In genomic region chr7:111937164-111937563, GRCh38 we compare ENCODE assay signal across 25 cellular contexts.
DNase-seq lines count a peak whose midpoint lies in the region; ATAC-seq, FAIRE-seq and TF ChIP-seq lines count a peak whose summit lies in the region.
"Had no signal": no experiment of that assay in that cellular context is flagged by ENCODE, and none has a peak within 500 bp of the region (broad histone marks: within the 10 kb centered on the region; RNA-seq: fewer than 3 reads in every experiment).

No MANE protein-coding gene starts in this region.

- TF ChIP-seq EP300 in HepG2 (IDR thresholded peaks at IDR 0.05; ENCODE audit: low read depth in 2 of 2, low read length in 2 of 2) (no peak), HepG2 (CRISPR knock-in tag; IDR thresholded peaks at IDR 0.05; ENCODE audit: borderline replicate concordance) (no peak), K562 (IDR thresholded peaks at IDR 0.05; ENCODE audit: low read length) (no peak)

- H3K27ac Mint-ChIP-seq in neural progenitor cell (no peak overlapping the region), mesothelial cell of epicardium (no peak overlapping the region)
- H3K27ac Mint-ChIP-seq: CD14-positive monocyte; CD4-positive, alpha-beta memory T cell; CD4-positive, CD25-positive, alpha-beta regulatory T cell; CD8-positive, alpha-beta memory T cell had no signal

- TF ChIP-seq RAD21 in HepG2 (CRISPR knock-in tag; IDR thresholded peaks at IDR 0.05) (no peak), K562 (CRISPR knock-in tag; conservative IDR thresholded peaks at IDR 0.05 in 1 of 2, IDR thresholded peaks at IDR 0.05 in 1 of 2) (no peak)

- WGBS in HepG2 (ENCODE audit: low lambda C conversion rate) = 96% methylated on average over 1 of the region's 1 CpG
- 89% methylated on average over 1 of the region's 1 CpG for WGBS in right lobe of liver (ENCODE audit: insufficient coverage, low coverage, low lambda C conversion rate, missing lambda C conversion rate)
- WGBS in K562 (ENCODE audit: insufficient coverage, low coverage, missing lambda C conversion rate) = 0% methylated on average over 1 of the region's 1 CpG

- H3K4me2 ChIP-seq in HepG2 (ENCODE audit: low read depth, low read length) (no peak overlapping the region), K562 (ENCODE audit: insufficient read depth, low read length) (no peak overlapping the region), neural progenitor cell (peak overlapping the region; percentile 11)
- H3K4me2 ChIP-seq: BLaER1 had no signal

- intact Hi-C loops in HepG2 (cut with micrococcal nuclease; ENCODE audit: unreplicated experiment) (no loop called here), right lobe of liver (cut with DNase I) (no loop called here), K562 (cut with micrococcal nuclease) (no loop called here)

- H3K27me3 Mint-ChIP-seq in neural progenitor cell (ENCODE audit: insufficient read depth, low read depth) = no peaks in the 10 kb centered on the region
- no peaks in the 10 kb centered on the region for H3K27me3 Mint-ChIP-seq in mesothelial cell of epicardium (ENCODE audit: low read depth)
- H3K27me3 Mint-ChIP-seq: CD4-positive, alpha-beta memory T cell; CD4-positive, CD25-positive, alpha-beta regulatory T cell; CD8-positive, alpha-beta memory T cell had no signal

- peaks cover 3% of the 10 kb centered on the region for H3K9me3 Mint-ChIP-seq in neural progenitor cell
- peaks cover 16% of the 10 kb centered on the region for H3K9me3 Mint-ChIP-seq in mesothelial cell of epicardium

- ATAC-seq in HepG2 (no peak), right lobe of liver (no peak), K562 (no peak)

- H3K36me3 Mint-ChIP-seq in neural progenitor cell (peaks cover 27% of the 10 kb centered on the region), mesothelial cell of epicardium (peaks cover 38% of the 10 kb centered on the region)
- H3K36me3 Mint-ChIP-seq: CD14-positive monocyte; CD4-positive, CD25-positive, alpha-beta regulatory T cell; CD8-positive, alpha-beta memory T cell had no signal

- H3K4me3 ChIP-seq in HepG2 (replicated peaks in 1 of 3; ENCODE audit: insufficient read depth in 1 of 3, low read depth in 2 of 3, low read length in 3 of 3) = no peak overlapping the region
- H3K4me3 ChIP-seq in right lobe of liver = no peak overlapping the region
- no peak overlapping the region for H3K4me3 ChIP-seq in K562
- no peak overlapping the region for H3K4me3 ChIP-seq in neural progenitor cell
- H3K4me3 ChIP-seq: BLaER1 had no signal

- H3K4me3 Mint-ChIP-seq in neural progenitor cell (no peak overlapping the region), mesothelial cell of epicardium (no peak overlapping the region)
- H3K4me3 Mint-ChIP-seq: CD14-positive monocyte; CD4-positive, alpha-beta memory T cell; CD4-positive, CD25-positive, alpha-beta regulatory T cell; CD8-positive, alpha-beta memory T cell had no signal

- H3K9me3 ChIP-seq in HepG2 (ENCODE audit: low read length) (no peaks in the 10 kb centered on the region), right lobe of liver (peaks cover 0 to 3% (median 0%) of the 10 kb centered on the region in 4 donors), K562 (replicated peaks; ENCODE audit: control insufficient read depth, insufficient read depth, low read depth, low read length) (no peaks in the 10 kb centered on the region), neural progenitor cell (ENCODE audit: low read depth) (no peaks in the 10 kb centered on the region)
- H3K9me3 ChIP-seq: BE2C had no signal

- in situ Hi-C loops in HepG2 (cut with HindIII; ENCODE audit: extremely low pct_ligation_motif_present, low pct_unique_long_range_greater_than_20kb) (no loop called here), K562 (cut with MboI) (no loop called here)

- H3K79me2 ChIP-seq in HepG2 (ENCODE audit: insufficient read depth, low read length) (no peaks in the 10 kb centered on the region), K562 (ENCODE audit: control insufficient read depth, insufficient read depth, low read length) (no peaks in the 10 kb centered on the region), neural progenitor cell (ENCODE audit: low read depth) (no peaks in the 10 kb centered on the region)

- no peak for TF ChIP-seq POLR2A in HepG2 (IDR thresholded peaks at IDR 0.05; ENCODE audit: insufficient read depth in 1 of 2, low read depth in 2 of 2, low read length in 2 of 2)
- TF ChIP-seq POLR2A in right lobe of liver (IDR thresholded peaks at IDR 0.05) = no peak
- no peak for TF ChIP-seq POLR2A in K562 (conservative IDR thresholded peaks at IDR 0.05)

- peaks cover 17% of the 10 kb centered on the region for H3K4me1 ChIP-seq in HepG2 (ENCODE audit: insufficient read depth, low read length)
- no peaks in the 10 kb centered on the region for H3K4me1 ChIP-seq in right lobe of liver
- no peaks in the 10 kb centered on the region for H3K4me1 ChIP-seq in K562 (replicated peaks in 1 of 2; ENCODE audit: control insufficient read depth in 2 of 2, insufficient read depth in 2 of 2, low read length in 2 of 2)
- H3K4me1 ChIP-seq in neural progenitor cell = peaks cover 11% of the 10 kb centered on the region
- H3K4me1 ChIP-seq: BE2C, BLaER1 had no signal

- H3K9ac ChIP-seq in HepG2 (ENCODE audit: insufficient read depth, low read depth, low read length) (no peak overlapping the region), K562 (ENCODE audit: insufficient read depth in 1 of 2, low read depth in 2 of 2, low read length in 2 of 2) (no peak overlapping the region), neural progenitor cell (no peak overlapping the region)
- H3K9ac ChIP-seq: BLaER1 had no signal

- FAIRE-seq in HepG2 (lab: Jason Lieb, UNC) (no peak), K562 (lab: Jason Lieb, UNC) (no peak)
- FAIRE-seq: GM12891, GM19239 had no signal

- H3K9me1 ChIP-seq in K562 (ENCODE audit: control insufficient read depth, insufficient read depth, low read length) = no peaks in the 10 kb centered on the region

- H3K27ac ChIP-seq in HepG2 (ENCODE audit: extremely low read length, insufficient read depth, low read length) (no peak overlapping the region), right lobe of liver (no peak overlapping the region), K562 (ENCODE audit: extremely low read depth, low read depth, low read length) (no peak overlapping the region), neural progenitor cell (no peak overlapping the region)
- H3K27ac ChIP-seq: 22Rv1, BLaER1 had no signal

- H3K4me1 Mint-ChIP-seq in neural progenitor cell = peaks cover 2% of the 10 kb centered on the region
- no peaks in the 10 kb centered on the region for H3K4me1 Mint-ChIP-seq in mesothelial cell of epicardium
- H3K4me1 Mint-ChIP-seq: CD14-positive monocyte; CD4-positive, alpha-beta memory T cell; CD4-positive, CD25-positive, alpha-beta regulatory T cell; CD8-positive, alpha-beta memory T cell had no signal

- TF ChIP-seq CTCF in HepG2 (CRISPR knock-in tag; IDR thresholded peaks at IDR 0.05) (no peak), right lobe of liver (IDR thresholded peaks at IDR 0.05) (no peak), K562 (IDR thresholded peaks at IDR 0.05 in 2 of 3, conservative IDR thresholded peaks at IDR 0.05 in 1 of 3; ENCODE audit: insufficient read depth in 2 of 3, low read depth in 1 of 3, low read length in 3 of 3) (no peak), neural progenitor cell (IDR thresholded peaks at IDR 0.05) (no peak), mesothelial cell of epicardium (IDR thresholded peaks at IDR 0.05; ENCODE audit: unreplicated experiment) (no peak)

- H2AFZ ChIP-seq in HepG2 (ENCODE audit: low read length) (no peak overlapping the region), K562 (ENCODE audit: low read depth, low read length) (no peak overlapping the region), neural progenitor cell (replicated peaks) (no peak overlapping the region)

- CTCF ChIA-PET in HepG2 (lab: Yijun Ruan, JAX; ENCODE audit: low intra/inter-chr PET ratio, low total read pairs) = no interaction called here
- CTCF ChIA-PET in K562 (lab: Yijun Ruan, JAX; ENCODE audit: low intra/inter-chr PET ratio) = no interaction called here

- POLR2A ChIA-PET in HepG2 (lab: Yijun Ruan, JAX) (no interaction called here), K562 (lab: Yijun Ruan, JAX) (no interaction called here)

- H3F3A ChIP-seq in neural progenitor cell (ENCODE audit: low read depth) = peaks cover 3% of the 10 kb centered on the region

- H3K36me3 ChIP-seq in HepG2 (replicated peaks in 1 of 2; ENCODE audit: control insufficient read depth in 1 of 2, insufficient read depth in 2 of 2, low read length in 2 of 2) (peaks cover 9 to 27% of the 10 kb centered on the region in 2 experiments), right lobe of liver (peaks cover 0 to 22% (median 9%) of the 10 kb centered on the region in 4 donors), K562 (ENCODE audit: control insufficient read depth, insufficient read depth, low read length) (no peaks in the 10 kb centered on the region), neural progenitor cell (no peaks in the 10 kb centered on the region)
- H3K36me3 ChIP-seq: BE2C, BLaER1 had no signal

- DNase-seq in HepG2 (ENCODE audit: low spot score) = no peak
- no peak for DNase-seq in right lobe of liver
- DNase-seq in K562 (ENCODE audit: extremely low read depth in 1 of 4, low spot score in 3 of 4) = no peak
- peak; percentile 47 for DNase-seq in neural progenitor cell (ENCODE audit: low spot score)
- DNase-seq in mesothelial cell of epicardium (ENCODE audit: low spot score in 2 of 2, unreplicated experiment in 2 of 2) = no peak
- no peak for DNase-seq in GDM1 (lab: John Stamatoyannopoulos, UW)
- DNase-seq: ACHN; BE2C; C1 segment of cervical spinal cord; CD4-positive, alpha-beta memory T cell; CD4-positive, CD25-positive, alpha-beta regulatory T cell; CD8-positive, alpha-beta memory T cell; COR-L47; DMS 273 treated with DMSO at 0.1 percent for 48 hours; DMS153; DMS53; DMS79; DND-41; EL; GF-D8 had no signal

- H3K27me3 ChIP-seq in HepG2 (ENCODE audit: control insufficient read depth in 1 of 2, insufficient read depth in 2 of 2, low read length in 2 of 2) (no peaks in the 10 kb centered on the region), right lobe of liver (no peaks in the 10 kb centered on the region), K562 (ENCODE audit: control insufficient read depth in 2 of 2, insufficient read depth in 2 of 2, low read length in 2 of 2) (peaks cover 5 to 6% of the 10 kb centered on the region in 2 experiments; a peak in 4 of 5 replicates), neural progenitor cell (no peaks in the 10 kb centered on the region)
- H3K27me3 ChIP-seq: BE2C, BLaER1 had no signal

- BruUV-seq in HepG2 (replicated peaks; lab: Mats Ljungman, UMichigan) (no TSS peak), K562 (replicated peaks; lab: Mats Ljungman, UMichigan) (no TSS peak)

- no peaks in the 10 kb centered on the region for H4K20me1 ChIP-seq in HepG2 (ENCODE audit: insufficient read depth, low read length)
- no peaks in the 10 kb centered on the region for H4K20me1 ChIP-seq in K562 (replicated peaks; ENCODE audit: control insufficient read depth, insufficient read depth, low read length)
- H4K20me1 ChIP-seq in neural progenitor cell (ENCODE audit: low read depth) = no peaks in the 10 kb centered on the region
- H4K20me1 ChIP-seq: BLaER1 had no signal

TF ChIP-seq in HepG2, 621 proteins besides CTCF, POLR2A, EP300 and RAD21 (continues in another document):
- no peak for TF ChIP-seq ZNF3 (CRISPR knock-in tag; IDR thresholded peaks at IDR 0.05)

TF ChIP-seq in K562, 482 proteins besides CTCF, POLR2A, EP300 and RAD21 (continues in another document):
- peak; percentile 68; the same call in 1 of the 2 replicates for TF ChIP-seq C11orf30 (IDR thresholded peaks at IDR 0.05; ENCODE audit: low read depth)
- TF ChIP-seq MAFG (tag; conservative IDR thresholded peaks at IDR 0.05) = peak; percentile 80
- TF ChIP-seq CAMTA2 (CRISPR knock-in tag; conservative IDR thresholded peaks at IDR 0.05) = no peak

Comparison
In these comparisons a context has a peak if more than half of its experiments do, and no peak if none do; other contexts are left out.
1. Of the 241 proteins assayed by ChIP-seq in both HepG2 and K562: peak only in HepG2: none; only in K562: MAFG; in both: MAFF and MAFK; in neither: 238.